Comparison of ENCODE assay signal across 1 cellular context in the genomic region with DNA sequence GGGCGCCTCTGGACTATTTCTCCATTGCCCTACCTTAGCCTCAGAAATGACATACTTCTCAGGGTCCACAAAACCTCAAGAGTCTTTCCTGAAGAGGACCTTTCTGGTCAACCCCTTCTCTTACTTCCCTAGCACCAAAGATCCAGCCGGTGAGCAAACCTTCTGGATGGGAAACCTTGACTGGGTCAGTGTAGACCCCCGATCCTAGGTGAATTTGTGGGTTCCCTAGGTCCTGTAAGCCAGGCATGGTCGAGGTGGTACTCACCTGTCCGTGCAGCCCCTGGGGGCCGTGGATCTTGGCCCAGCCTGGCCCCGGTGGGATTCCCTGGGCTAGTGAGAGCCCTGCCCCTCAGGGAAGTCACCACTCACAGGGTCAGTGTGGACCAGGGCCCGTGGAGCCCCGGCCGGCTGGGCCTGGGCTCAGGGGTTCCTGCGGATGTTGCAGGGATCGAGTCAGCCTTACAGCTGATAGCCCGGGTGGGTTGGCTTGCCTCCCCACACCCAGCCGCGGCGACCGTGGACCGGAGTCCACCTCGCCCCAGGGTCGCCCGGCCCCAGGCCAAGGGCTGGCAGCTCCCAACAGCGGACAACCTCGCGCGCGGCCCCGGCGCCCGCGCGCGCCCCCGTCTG.
A peak's percentile ranks its signal among the peaks of the same experiment; 100 is the strongest.
TF ChIP-seq lines count a peak whose summit lies in the region.

No MANE protein-coding gene starts in this region.

TF ChIP-seq in GM12878, 131 proteins besides CTCF, POLR2A, EP300 and RAD21:
- TF ChIP-seq ZNF24 (IDR thresholded peaks at IDR 0.05) (0 out of 2 replicates have a peak, but pooled peaks have one; percentile 32), ZBTB4 (CRISPR knock-in tag; IDR thresholded peaks at IDR 0.05) (no peak), GABPA (IDR thresholded peaks at IDR 0.05; ENCODE audit: low read depth) (no peak), ZSCAN29 (IDR thresholded peaks at IDR 0.05) (no peak), FOXM1 (IDR thresholded peaks at IDR 0.05; ENCODE audit: low read depth, low read length) (no peak), PAX5 (IDR thresholded peaks at IDR 0.05; ENCODE audit: borderline replicate concordance, low read depth, low read length) (no peak), MTA3 (IDR thresholded peaks at IDR 0.05; ENCODE audit: borderline replicate concordance, low read length) (no peak), SIX5 (IDR thresholded peaks at IDR 0.05; ENCODE audit: low read depth, low read length, severe bottlenecking) (no peak), ASH2L (IDR thresholded peaks at IDR 0.05; ENCODE audit: borderline replicate concordance, low read depth) (0 out of 2 replicates have a peak, but pooled peaks have one; percentile 16), NR2F1 (conservative IDR thresholded peaks at IDR 0.05) (peak; percentile 50; the same call in 1 of the 2 replicates), CREM (IDR thresholded peaks at IDR 0.05; ENCODE audit: low read depth) (no peak), BMI1 (IDR thresholded peaks at IDR 0.05; ENCODE audit: borderline replicate concordance) (no peak), TBL1XR1 (IDR thresholded peaks at IDR 0.05; ENCODE audit: low read depth, low read length) (no peak), WRNIP1 (IDR thresholded peaks at IDR 0.05; ENCODE audit: borderline replicate concordance, low read depth, low read length) (no peak), JUNB (IDR thresholded peaks at IDR 0.05) (no peak), ZZZ3 (IDR thresholded peaks at IDR 0.05; ENCODE audit: control insufficient read depth, insufficient read length, low read depth) (no peak)
- TF ChIP-seq, protein P1, sequence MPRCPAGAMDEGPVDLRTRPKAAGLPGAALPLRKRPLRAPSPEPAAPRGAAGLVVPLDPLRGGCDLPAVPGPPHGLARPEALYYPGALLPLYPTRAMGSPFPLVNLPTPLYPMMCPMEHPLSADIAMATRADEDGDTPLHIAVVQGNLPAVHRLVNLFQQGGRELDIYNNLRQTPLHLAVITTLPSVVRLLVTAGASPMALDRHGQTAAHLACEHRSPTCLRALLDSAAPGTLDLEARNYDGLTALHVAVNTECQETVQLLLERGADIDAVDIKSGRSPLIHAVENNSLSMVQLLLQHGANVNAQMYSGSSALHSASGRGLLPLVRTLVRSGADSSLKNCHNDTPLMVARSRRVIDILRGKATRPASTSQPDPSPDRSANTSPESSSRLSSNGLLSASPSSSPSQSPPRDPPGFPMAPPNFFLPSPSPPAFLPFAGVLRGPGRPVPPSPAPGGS (IDR thresholded peaks at IDR 0.05; ENCODE audit: borderline replicate concordance, insufficient read depth, low read depth, low read length, poor library complexity, severe bottlenecking) = no peak
- TF ChIP-seq, protein P2, sequence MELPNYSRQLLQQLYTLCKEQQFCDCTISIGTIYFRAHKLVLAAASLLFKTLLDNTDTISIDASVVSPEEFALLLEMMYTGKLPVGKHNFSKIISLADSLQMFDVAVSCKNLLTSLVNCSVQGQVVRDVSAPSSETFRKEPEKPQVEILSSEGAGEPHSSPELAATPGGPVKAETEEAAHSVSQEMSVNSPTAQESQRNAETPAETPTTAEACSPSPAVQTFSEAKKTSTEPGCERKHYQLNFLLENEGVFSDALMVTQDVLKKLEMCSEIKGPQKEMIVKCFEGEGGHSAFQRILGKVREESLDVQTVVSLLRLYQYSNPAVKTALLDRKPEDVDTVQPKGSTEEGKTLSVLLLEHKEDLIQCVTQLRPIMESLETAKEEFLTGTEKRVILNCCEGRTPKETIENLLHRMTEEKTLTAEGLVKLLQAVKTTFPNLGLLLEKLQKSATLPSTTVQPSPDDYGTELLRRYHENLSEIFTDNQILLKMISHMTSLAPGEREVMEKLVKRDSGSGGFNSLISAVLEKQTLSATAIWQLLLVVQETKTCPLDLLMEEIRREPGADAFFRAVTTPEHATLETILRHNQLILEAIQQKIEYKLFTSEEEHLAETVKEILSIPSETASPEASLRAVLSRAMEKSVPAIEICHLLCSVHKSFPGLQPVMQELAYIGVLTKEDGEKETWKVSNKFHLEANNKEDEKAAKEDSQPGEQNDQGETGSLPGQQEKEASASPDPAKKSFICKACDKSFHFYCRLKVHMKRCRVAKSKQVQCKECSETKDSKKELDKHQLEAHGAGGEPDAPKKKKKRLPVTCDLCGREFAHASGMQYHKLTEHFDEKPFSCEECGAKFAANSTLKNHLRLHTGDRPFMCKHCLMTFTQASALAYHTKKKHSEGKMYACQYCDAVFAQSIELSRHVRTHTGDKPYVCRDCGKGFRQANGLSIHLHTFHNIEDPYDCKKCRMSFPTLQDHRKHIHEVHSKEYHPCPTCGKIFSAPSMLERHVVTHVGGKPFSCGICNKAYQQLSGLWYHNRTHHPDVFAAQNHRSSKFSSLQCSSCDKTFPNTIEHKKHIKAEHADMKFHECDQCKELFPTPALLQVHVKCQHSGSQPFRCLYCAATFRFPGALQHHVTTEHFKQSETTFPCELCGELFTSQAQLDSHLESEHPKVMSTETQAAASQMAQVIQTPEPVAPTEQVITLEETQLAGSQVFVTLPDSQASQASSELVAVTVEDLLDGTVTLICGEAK (IDR thresholded peaks at IDR 0.05; ENCODE audit: borderline replicate concordance) = no peak
- TF ChIP-seq, protein P3, sequence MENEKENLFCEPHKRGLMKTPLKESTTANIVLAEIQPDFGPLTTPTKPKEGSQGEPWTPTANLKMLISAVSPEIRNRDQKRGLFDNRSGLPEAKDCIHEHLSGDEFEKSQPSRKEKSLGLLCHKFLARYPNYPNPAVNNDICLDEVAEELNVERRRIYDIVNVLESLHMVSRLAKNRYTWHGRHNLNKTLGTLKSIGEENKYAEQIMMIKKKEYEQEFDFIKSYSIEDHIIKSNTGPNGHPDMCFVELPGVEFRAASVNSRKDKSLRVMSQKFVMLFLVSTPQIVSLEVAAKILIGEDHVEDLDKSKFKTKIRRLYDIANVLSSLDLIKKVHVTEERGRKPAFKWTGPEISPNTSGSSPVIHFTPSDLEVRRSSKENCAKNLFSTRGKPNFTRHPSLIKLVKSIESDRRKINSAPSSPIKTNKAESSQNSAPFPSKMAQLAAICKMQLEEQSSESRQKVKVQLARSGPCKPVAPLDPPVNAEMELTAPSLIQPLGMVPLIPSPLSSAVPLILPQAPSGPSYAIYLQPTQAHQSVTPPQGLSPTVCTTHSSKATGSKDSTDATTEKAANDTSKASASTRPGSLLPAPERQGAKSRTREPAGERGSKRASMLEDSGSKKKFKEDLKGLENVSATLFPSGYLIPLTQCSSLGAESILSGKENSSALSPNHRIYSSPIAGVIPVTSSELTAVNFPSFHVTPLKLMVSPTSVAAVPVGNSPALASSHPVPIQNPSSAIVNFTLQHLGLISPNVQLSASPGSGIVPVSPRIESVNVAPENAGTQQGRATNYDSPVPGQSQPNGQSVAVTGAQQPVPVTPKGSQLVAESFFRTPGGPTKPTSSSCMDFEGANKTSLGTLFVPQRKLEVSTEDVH (IDR thresholded peaks at IDR 0.05; ENCODE audit: low read depth, partially characterized antibody) = no peak
